In the genomic region with DNA sequence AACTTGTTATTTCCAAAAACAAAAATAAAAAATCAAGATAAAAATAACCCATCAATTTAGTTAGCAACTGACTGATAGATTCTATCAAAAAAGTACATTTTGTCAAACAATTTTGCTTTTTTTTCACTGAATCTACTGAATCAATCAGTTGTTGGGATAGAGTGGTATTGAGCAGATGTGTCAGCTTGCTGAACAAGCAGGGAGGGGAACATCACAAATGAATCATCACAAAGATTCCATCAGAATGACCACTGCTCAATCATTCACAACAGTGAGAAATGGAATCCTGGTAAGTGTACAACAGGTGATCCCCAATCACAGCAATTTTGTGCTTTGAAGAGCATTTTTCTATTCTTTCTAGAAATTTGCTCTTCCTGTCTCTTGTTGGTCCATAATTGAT, we compare ENCODE assay signal across 28 cellular contexts. TPM values are rescaled to one million over a fixed set of nuclear protein-coding genes. Genes with fewer than 3 reads are reported as not detected.
"Had no signal": no experiment of that assay in that cellular context is flagged by ENCODE, and none has a peak within 500 bp of the region (broad histone marks: within the 10 kb centered on the region; RNA-seq: fewer than 3 reads in every experiment).

No MANE protein-coding gene starts in this region.

- H3K4me3 Mint-ChIP-seq: activated CD4-positive, alpha-beta T cell treated with anti-CD3 and anti-CD28 coated beads, Interleukin-2, amount 10 ng/mL, durations not matched to agents 7 days and 5 days; activated CD8-positive, alpha-beta memory T cell treated with anti-CD3 and anti-CD28 coated beads, Interleukin-2, amount 10 ng/mL, durations not matched to agents 7 days and 5 days; activated CD8-positive, alpha-beta T cell treated with anti-CD3 and anti-CD28 coated beads for 36 hours; activated naive CD8-positive, alpha-beta T cell treated with anti-CD3 and anti-CD28 coated beads for 36 hours; activated T-helper 1 cell treated with anti-CD3 and anti-CD28 coated beads, Interleukin-12 subunit alpha, Interleukin-12 subunit beta, Interleukin-2, Interleukin-4 antibody, amounts not matched to agents 30 ng/mL and 10 ng/mL and 1 ng/mL, durations not matched to agents 14 hours and 24 hours and 36 hours; endodermal cell; naive B cell; stimulated activated effector memory CD8-positive, alpha-beta T cell treated with anti-CD3 and anti-CD28 coated beads, Interleukin-12 subunit alpha, Interleukin-12 subunit beta, amount 100 ng/mL, for 72 hours; stimulated activated naive CD8-positive, alpha-beta T cell treated with anti-CD3 and anti-CD28 coated beads, Interleukin-15, amount 100 ng/mL, for 72 hours had no signal

- H3K27ac ChIP-seq: epithelial cell of prostate, lower lobe of right lung, right lobe of liver, tibial artery, WERI-Rb-1 had no signal

- H3K27ac Mint-ChIP-seq: activated CD4-positive, alpha-beta T cell treated with anti-CD3 and anti-CD28 coated beads, Interleukin-2, amount 10 ng/mL, durations not matched to agents 7 days and 5 days; activated CD8-positive, alpha-beta memory T cell treated with anti-CD3 and anti-CD28 coated beads, Interleukin-2, amount 10 ng/mL, durations not matched to agents 7 days and 5 days; activated CD8-positive, alpha-beta T cell treated with anti-CD3 and anti-CD28 coated beads for 36 hours; activated naive CD8-positive, alpha-beta T cell treated with anti-CD3 and anti-CD28 coated beads for 36 hours; activated T-helper 1 cell treated with anti-CD3 and anti-CD28 coated beads, Interleukin-12 subunit alpha, Interleukin-12 subunit beta, Interleukin-2, Interleukin-4 antibody, amounts not matched to agents 30 ng/mL and 10 ng/mL and 1 ng/mL, durations not matched to agents 14 hours and 24 hours and 36 hours; endodermal cell; naive B cell; stimulated activated effector memory CD8-positive, alpha-beta T cell treated with anti-CD3 and anti-CD28 coated beads, Interleukin-12 subunit alpha, Interleukin-12 subunit beta, amount 100 ng/mL, for 72 hours; stimulated activated naive CD8-positive, alpha-beta T cell treated with anti-CD3 and anti-CD28 coated beads, Interleukin-15, amount 100 ng/mL, for 72 hours had no signal

- H3K9me3 Mint-ChIP-seq: activated CD4-positive, alpha-beta T cell treated with anti-CD3 and anti-CD28 coated beads, Interleukin-2, amount 10 ng/mL, durations not matched to agents 7 days and 5 days; activated CD8-positive, alpha-beta T cell treated with anti-CD3 and anti-CD28 coated beads for 36 hours; activated naive CD8-positive, alpha-beta T cell treated with anti-CD3 and anti-CD28 coated beads for 36 hours; activated T-helper 1 cell treated with anti-CD3 and anti-CD28 coated beads, Interleukin-12 subunit alpha, Interleukin-12 subunit beta, Interleukin-2, Interleukin-4 antibody, amounts not matched to agents 30 ng/mL and 10 ng/mL and 1 ng/mL, durations not matched to agents 14 hours and 24 hours and 36 hours; stimulated activated effector memory CD8-positive, alpha-beta T cell treated with anti-CD3 and anti-CD28 coated beads, Interleukin-12 subunit alpha, Interleukin-12 subunit beta, amount 100 ng/mL, for 72 hours; stimulated activated naive CD8-positive, alpha-beta T cell treated with anti-CD3 and anti-CD28 coated beads, Interleukin-15, amount 100 ng/mL, for 72 hours had no signal

- H3K9me3 ChIP-seq: lower lobe of right lung, right lobe of liver, tibial artery had no signal

- H3K36me3 ChIP-seq: lower lobe of right lung, right lobe of liver, tibial artery, WERI-Rb-1 had no signal

- H3K4me1 Mint-ChIP-seq: activated CD4-positive, alpha-beta T cell treated with anti-CD3 and anti-CD28 coated beads, Interleukin-2, amount 10 ng/mL, durations not matched to agents 7 days and 5 days; activated CD8-positive, alpha-beta memory T cell treated with anti-CD3 and anti-CD28 coated beads, Interleukin-2, amount 10 ng/mL, durations not matched to agents 7 days and 5 days; activated naive CD8-positive, alpha-beta T cell treated with anti-CD3 and anti-CD28 coated beads for 36 hours; naive B cell; stimulated activated effector memory CD8-positive, alpha-beta T cell treated with anti-CD3 and anti-CD28 coated beads, Interleukin-12 subunit alpha, Interleukin-12 subunit beta, amount 100 ng/mL, for 72 hours; stimulated activated naive CD8-positive, alpha-beta T cell treated with anti-CD3 and anti-CD28 coated beads, Interleukin-15, amount 100 ng/mL, for 72 hours had no signal

- H3K36me3 Mint-ChIP-seq: activated CD8-positive, alpha-beta memory T cell treated with anti-CD3 and anti-CD28 coated beads, Interleukin-2, amount 10 ng/mL, durations not matched to agents 7 days and 5 days; activated naive CD8-positive, alpha-beta T cell treated with anti-CD3 and anti-CD28 coated beads for 36 hours; naive B cell; stimulated activated effector memory CD8-positive, alpha-beta T cell treated with anti-CD3 and anti-CD28 coated beads, Interleukin-12 subunit alpha, Interleukin-12 subunit beta, amount 100 ng/mL, for 72 hours had no signal

- DNase-seq: activated CD4-positive, alpha-beta T cell treated with anti-CD3 and anti-CD28 coated beads, Interleukin-2, amount 10 ng/mL, durations not matched to agents 7 days and 5 days; activated CD4-positive, CD25-positive, alpha-beta regulatory T cell treated with anti-CD3 and anti-CD28 coated beads, Interleukin-2, amount 50 U/mL, for 72 hours; activated CD8-positive, alpha-beta memory T cell treated with anti-CD3 and anti-CD28 coated beads, Interleukin-2, amount 10 ng/mL, durations not matched to agents 7 days and 5 days; activated CD8-positive, alpha-beta T cell treated with anti-CD3 and anti-CD28 coated beads for 36 hours; activated naive CD8-positive, alpha-beta T cell treated with anti-CD3 and anti-CD28 coated beads for 36 hours; activated T-cell treated with anti-CD3 and anti-CD28 coated beads for 4 hours; cortex of kidney; endodermal cell; glutamatergic neuron; hippocampal formation; lower lobe of right lung; naive B cell; nucleus accumbens; right lobe of liver; small intestine; stimulated activated CD4-positive, alpha-beta T cell treated with anti-CD3 and anti-CD28 coated beads, Interleukin-2, amount 100 ng/mL, for 24 hours; stimulated activated naive CD8-positive, alpha-beta T cell treated with anti-CD3 and anti-CD28 coated beads, Interleukin-15, amount 100 ng/mL, for 72 hours; T-helper 2 cell; tibial artery; WERI-Rb-1 had no signal

- H3K27me3 ChIP-seq: right lobe of liver, tibial artery had no signal

- FAIRE-seq: frontal cortex, small intestine had no signal

- H3K4me3 ChIP-seq: lower lobe of right lung, right lobe of liver, tibial artery had no signal

- H3K4me1 ChIP-seq: lower lobe of right lung, right lobe of liver, tibial artery had no signal

RNA-seq across cellular contexts. Expression of a gene that starts 12.3 kb away (rescaled TPM):
- total RNA-seq: activated T-helper 1 cell treated with anti-CD3 and anti-CD28 coated beads, Interleukin-12 subunit alpha, Interleukin-12 subunit beta, Interleukin-2, Interleukin-4 antibody, amounts not matched to agents 30 ng/mL and 10 ng/mL and 1 ng/mL, durations not matched to agents 14 hours and 24 hours and 36 hours; cerebellum; frontal cortex; lower lobe of right lung; mucosa of gallbladder; ureter had no signal
- polyA plus RNA-seq: neural cell had no signal
